Comparison of ENCODE assay signal across 28 cellular contexts in genomic region chr1:82950606-82951200, GRCh38.
"Had no signal": no experiment of that assay in that cellular context is flagged by ENCODE, and none has a peak within 500 bp of the region (broad histone marks: within the 10 kb centered on the region; RNA-seq: fewer than 3 reads in every experiment).

No MANE protein-coding gene starts in this region.

- H3K9me3 ChIP-seq: adrenal gland, body of pancreas, colonic mucosa, left ventricle myocardium inferior, testis, transverse colon had no signal

- H3K27ac ChIP-seq: adrenal gland, body of pancreas, colonic mucosa, left ventricle myocardium inferior, parathyroid adenoma, testis, transverse colon, WERI-Rb-1 had no signal

- H3K27me3 ChIP-seq: adrenal gland, body of pancreas, colonic mucosa, testis, transverse colon had no signal

- H3K79me2 ChIP-seq: parathyroid adenoma had no signal

- DNase-seq: activated CD4-positive, alpha-beta T cell treated with anti-CD3 and anti-CD28 coated beads for 48 hours; activated CD4-positive, alpha-beta T cell treated with anti-CD3 and anti-CD28 coated beads, Interleukin-2, amount 50 U/mL, for 48 hours; activated CD8-positive, alpha-beta memory T cell treated with anti-CD3 and anti-CD28 coated beads for 24 hours; activated effector memory CD4-positive, alpha-beta T cell treated with Interleukin-2 at 50 U/mL for 16 hours; activated naive CD4-positive, alpha-beta T cell treated with Interleukin-2 at 50 U/mL for 16 hours; activated naive CD8-positive, alpha-beta T cell treated with anti-CD3 and anti-CD28 coated beads for 36 hours; adrenal gland; aorta; body of pancreas; cerebellar nuclear complex; colonic mucosa; effector memory CD8-positive, alpha-beta T cell; foreskin fibroblast; left ventricle myocardium inferior; naive B cell; nephron progenitor cell; occipital lobe; right cardiac atrium; stimulated activated CD4-positive, alpha-beta T cell treated with anti-CD3 and anti-CD28 coated beads, Interleukin-15, amount 100 ng/mL, for 24 hours; stimulated activated CD4-positive, alpha-beta T cell treated with anti-CD3 and anti-CD28 coated beads, Interleukin-2, amount 100 ng/mL, for 24 hours; stimulated activated naive CD4-positive, alpha-beta T cell; T-helper 9 cell; testis; transverse colon; WERI-Rb-1 had no signal

- ATAC-seq: activated CD4-positive, CD25-positive, alpha-beta regulatory T cell treated with anti-CD3 and anti-CD28 coated beads, Interleukin-2, amount 50 U/mL, for 24 hours; body of pancreas; effector memory CD8-positive, alpha-beta T cell; right cardiac atrium had no signal

- H3K36me3 ChIP-seq: adrenal gland, colonic mucosa, left ventricle myocardium inferior, transverse colon, WERI-Rb-1 had no signal

- H3K9ac ChIP-seq: parathyroid adenoma had no signal

- FAIRE-seq: islet of Langerhans had no signal

- H3K4me1 ChIP-seq: adrenal gland, body of pancreas, colonic mucosa, left ventricle myocardium inferior, parathyroid adenoma, testis, transverse colon had no signal

- H3K4me3 ChIP-seq: adrenal gland, body of pancreas, colonic mucosa, left ventricle myocardium inferior, testis, transverse colon had no signal

- H2AFZ ChIP-seq: parathyroid adenoma had no signal
